In genomic region chr7:134741901-134742635, GRCh38 we compare ENCODE assay signal across 11 cellular contexts. TPM values are rescaled to one million over a fixed set of nuclear protein-coding genes. Genes with fewer than 3 reads are reported as not detected.
DNase-seq lines count a peak whose midpoint lies in the region; ATAC-seq and TF ChIP-seq lines count a peak whose summit lies in the region.
"Had no signal": no experiment of that assay in that cellular context is flagged by ENCODE, and none has a peak within 500 bp of the region (broad histone marks: within the 10 kb centered on the region; RNA-seq: fewer than 3 reads in every experiment).

No MANE protein-coding gene starts in this region.

- no peak for TF ChIP-seq CTCF in kidney epithelial cell (IDR thresholded peaks at IDR 0.05; ENCODE audit: insufficient read depth, low read length, poor library complexity, severe bottlenecking)
- TF ChIP-seq CTCF in suprapubic skin (IDR thresholded peaks at IDR 0.05), result no peak

- H3K36me3 ChIP-seq in kidney epithelial cell (ENCODE audit: control insufficient read depth, insufficient read depth, low read length) (no peaks in the 10 kb centered on the region), suprapubic skin (no peaks in the 10 kb centered on the region)

- no peak for ATAC-seq in GM21390 (IDR thresholded peaks at IDR 0.05; ENCODE audit: unreplicated experiment)

- H3K9me3 Mint-ChIP-seq in activated naive CD4-positive, alpha-beta T cell treated with anti-CD3 and anti-CD28 coated beads, Interleukin-2, amount 10 ng/mL, durations not matched to agents 7 days and 5 days, result no peaks in the 10 kb centered on the region

- H3K27ac Mint-ChIP-seq in activated naive CD4-positive, alpha-beta T cell treated with anti-CD3 and anti-CD28 coated beads, Interleukin-2, amount 10 ng/mL, durations not matched to agents 7 days and 5 days, result no peak overlapping the region

- peaks cover 7% of the 10 kb centered on the region for H3K27me3 Mint-ChIP-seq in activated naive CD4-positive, alpha-beta T cell treated with anti-CD3 and anti-CD28 coated beads, Interleukin-2, amount 10 ng/mL, durations not matched to agents 7 days and 5 days

- TF ChIP-seq EP300 in suprapubic skin (IDR thresholded peaks at IDR 0.05), result no peak

- no peak overlapping the region for H3K4me3 Mint-ChIP-seq in activated naive CD4-positive, alpha-beta T cell treated with anti-CD3 and anti-CD28 coated beads, Interleukin-2, amount 10 ng/mL, durations not matched to agents 7 days and 5 days

- CTCF ChIA-PET in activated naive CD4-positive, alpha-beta T cell treated with anti-CD3 and anti-CD28 coated beads, Interleukin-2, amount 10 ng/mL, durations not matched to agents 7 days and 5 days (lab: Charles Lee), result no interaction called here

- H3K4me3 ChIP-seq in kidney epithelial cell (ENCODE audit: low read depth, low read length) (no peak overlapping the region), suprapubic skin (no peak overlapping the region)

- H3K27me3 ChIP-seq in kidney epithelial cell (ENCODE audit: control insufficient read depth, insufficient read depth, low read length) (no peaks in the 10 kb centered on the region), suprapubic skin (no peaks in the 10 kb centered on the region)

- H3K9me3 ChIP-seq in suprapubic skin, result no peaks in the 10 kb centered on the region

- H3K27ac ChIP-seq in suprapubic skin, result peak overlapping the region; percentile 78
- H3K27ac ChIP-seq: KMS-11 had no signal

- TF ChIP-seq POLR2A in suprapubic skin (IDR thresholded peaks at IDR 0.05), result no peak

- H3K36me3 Mint-ChIP-seq in activated naive CD4-positive, alpha-beta T cell treated with anti-CD3 and anti-CD28 coated beads, Interleukin-2, amount 10 ng/mL, durations not matched to agents 7 days and 5 days, result no peaks in the 10 kb centered on the region

- DNase-seq in HT1080 (ENCODE audit: low read depth) (peak; percentile 50), dedifferentiated amniotic fluid mesenchymal stem cell (ENCODE audit: extremely low spot score) (peak; percentile 55), kidney epithelial cell (ENCODE audit: low read depth) (peak; percentile 38), suprapubic skin (ENCODE audit: low spot score in 2 of 2) (no peak), NCI-H2227 treated with DMSO at 0.1 percent for 48 hours (lab: John Stamatoyannopoulos, UW) (no peak), NCI-H2107 (lab: John Stamatoyannopoulos, UW) (no peak)
- DNase-seq in activated naive CD4-positive, alpha-beta T cell treated with anti-CD3 and anti-CD28 coated beads, Interleukin-2, amount 10 ng/mL, durations not matched to agents 7 days and 5 days, result no peak
- DNase-seq: activated CD4-positive, alpha-beta T cell treated with anti-CD3 and anti-CD28 coated beads, Interleukin-2, amount 50 U/mL, for 1 hour; effector CD8-positive, alpha-beta T cell had no signal

- H3K4me1 ChIP-seq in suprapubic skin, result peaks cover 13% of the 10 kb centered on the region

- 38% methylated on average over 3 of the region's 3 CpGs for WGBS in suprapubic skin

- peaks cover 7% of the 10 kb centered on the region for H3K4me1 Mint-ChIP-seq in activated naive CD4-positive, alpha-beta T cell treated with anti-CD3 and anti-CD28 coated beads, Interleukin-2, amount 10 ng/mL, durations not matched to agents 7 days and 5 days

RNA-seq across cellular contexts. Expression of gene CALD1, which starts 37.4 kb away (rescaled TPM):
- total RNA-seq in HT1080 (2014; rRNA removed; shearing (Covaris generic)), result 47.7 and 57.3 TPM in 2 replicates
- polyA plus RNA-seq in HT1080 (2015; cell fraction: cytosol; rRNA removed), result 56.4 and 70.2 TPM in 2 replicates
- 112 and 115 TPM in 2 replicates for polyA plus RNA-seq in HT1080 (2015; cell fraction: nucleus; rRNA removed)
- total RNA-seq in kidney epithelial cell (242 and 255 TPM in 2 replicates), suprapubic skin (100 to 1,000 TPM in 1 of 4 donors, 10 to 100 TPM in 3; 53.6 to 116 (median 83.2) TPM)

Comparison
In these comparisons a context has a peak if more than half of its experiments do, and no peak if none do; other contexts are left out.
1. DNase-seq: peak in HT1080 (single experiment), dedifferentiated amniotic fluid mesenchymal stem cell (single experiment) and kidney epithelial cell (single experiment); none in suprapubic skin (0 of 2), activated naive CD4-positive, alpha-beta T cell treated with anti-CD3 and anti-CD28 coated beads, Interleukin-2, amount 10 ng/mL, durations not matched to agents 7 days and 5 days (single experiment), NCI-H2227 treated with DMSO at 0.1 percent for 48 hours (single experiment) and NCI-H2107 (single experiment).